ENCODE assay signal across 14 cellular contexts in genomic region chr10:36559990-36560389, GRCh38.
"Had no signal": no experiment of that assay in that cellular context is flagged by ENCODE, and none has a peak within 500 bp of the region (broad histone marks: within the 10 kb centered on the region; RNA-seq: fewer than 3 reads in every experiment).

No MANE protein-coding gene starts in this region.

- H3K27me3 Mint-ChIP-seq: activated naive CD4-positive, alpha-beta T cell treated with anti-CD3 and anti-CD28 coated beads, Interleukin-2, amount 50 U/mL, for 24 hours; activated T-cell treated with anti-CD3 and anti-CD28 coated beads, Interleukin-2, amount 50 U/mL, for 24 hours had no signal

- H3K27ac ChIP-seq: esophagus muscularis mucosa, gastrocnemius medialis, left lung, skin epidermis, thyroid gland, uterus had no signal

- H3K27me3 ChIP-seq: esophagus muscularis mucosa, gastrocnemius medialis, left lung, thyroid gland, uterus had no signal

- H3K4me3 Mint-ChIP-seq: activated naive CD4-positive, alpha-beta T cell treated with anti-CD3 and anti-CD28 coated beads, Interleukin-2, amount 50 U/mL, for 24 hours; activated T-cell treated with anti-CD3 and anti-CD28 coated beads, Interleukin-2, amount 50 U/mL, for 24 hours; T-helper 1 cell treated with Interleukin-12 subunit alpha and Interleukin-12 subunit beta and Interleukin-4 antibody, amounts not matched to agents 30 μg/mL and 1 μg/mL, for 36 hours had no signal

- H3K9me3 ChIP-seq: esophagus muscularis mucosa, gastrocnemius medialis, left lung, thyroid gland, uterus had no signal

- H3K9me3 Mint-ChIP-seq: activated naive CD4-positive, alpha-beta T cell treated with anti-CD3 and anti-CD28 coated beads, Interleukin-2, amount 50 U/mL, for 24 hours; activated T-cell treated with anti-CD3 and anti-CD28 coated beads, Interleukin-2, amount 50 U/mL, for 24 hours had no signal

- H3K36me3 ChIP-seq: esophagus muscularis mucosa, gastrocnemius medialis, left lung, thyroid gland, uterus had no signal

- H3K4me3 ChIP-seq: esophagus muscularis mucosa, gastrocnemius medialis, left lung, skin epidermis, thyroid gland, uterus had no signal

- H3K27ac Mint-ChIP-seq: activated naive CD4-positive, alpha-beta T cell treated with anti-CD3 and anti-CD28 coated beads, Interleukin-2, amount 50 U/mL, for 24 hours; activated T-cell treated with anti-CD3 and anti-CD28 coated beads, Interleukin-2, amount 50 U/mL, for 24 hours; T-helper 1 cell treated with Interleukin-12 subunit alpha and Interleukin-12 subunit beta and Interleukin-4 antibody, amounts not matched to agents 30 μg/mL and 1 μg/mL, for 36 hours had no signal

- ATAC-seq: activated CD4-positive, CD25-positive, alpha-beta regulatory T cell treated with anti-CD3 and anti-CD28 coated beads, Interleukin-2, amount 50 U/mL, for 24 hours; left lung had no signal

- H3K36me3 Mint-ChIP-seq: activated naive CD4-positive, alpha-beta T cell treated with anti-CD3 and anti-CD28 coated beads, Interleukin-2, amount 50 U/mL, for 24 hours had no signal

- H3K4me1 ChIP-seq: esophagus muscularis mucosa, gastrocnemius medialis, left lung, thyroid gland, uterus had no signal

- DNase-seq: activated CD4-positive, alpha-beta T cell treated with anti-CD3 and anti-CD28 coated beads, Interleukin-2, amount 50 U/mL, for 4 hours; activated effector memory CD4-positive, alpha-beta T cell treated with Interleukin-2 at 50 U/mL for 16 hours; activated T-cell treated with anti-CD3 and anti-CD28 coated beads, Interleukin-2, amount 50 U/mL, for 24 hours; gastrocnemius medialis; islet precursor cell; left lung; mesendoderm; thyroid gland; uterus had no signal

- H3K4me1 Mint-ChIP-seq: activated naive CD4-positive, alpha-beta T cell treated with anti-CD3 and anti-CD28 coated beads, Interleukin-2, amount 50 U/mL, for 24 hours had no signal
